In genomic region chr18:2932247-2933181, GRCh38 we compare ENCODE assay signal across 1 cellular context.
A peak's percentile ranks its signal among the peaks of the same experiment; 100 is the strongest.
TF ChIP-seq lines count a peak whose summit lies in the region.

No MANE protein-coding gene starts in this region.

TF ChIP-seq in HepG2, 621 proteins besides CTCF, POLR2A, EP300 and RAD21 (continued from another document and continues in another):
- TF ChIP-seq ZNF572 (CRISPR knock-in tag; IDR thresholded peaks at IDR 0.05): 0 out of 2 replicates have a peak, but pooled peaks have one; percentile 45
- TF ChIP-seq, protein P1, sequence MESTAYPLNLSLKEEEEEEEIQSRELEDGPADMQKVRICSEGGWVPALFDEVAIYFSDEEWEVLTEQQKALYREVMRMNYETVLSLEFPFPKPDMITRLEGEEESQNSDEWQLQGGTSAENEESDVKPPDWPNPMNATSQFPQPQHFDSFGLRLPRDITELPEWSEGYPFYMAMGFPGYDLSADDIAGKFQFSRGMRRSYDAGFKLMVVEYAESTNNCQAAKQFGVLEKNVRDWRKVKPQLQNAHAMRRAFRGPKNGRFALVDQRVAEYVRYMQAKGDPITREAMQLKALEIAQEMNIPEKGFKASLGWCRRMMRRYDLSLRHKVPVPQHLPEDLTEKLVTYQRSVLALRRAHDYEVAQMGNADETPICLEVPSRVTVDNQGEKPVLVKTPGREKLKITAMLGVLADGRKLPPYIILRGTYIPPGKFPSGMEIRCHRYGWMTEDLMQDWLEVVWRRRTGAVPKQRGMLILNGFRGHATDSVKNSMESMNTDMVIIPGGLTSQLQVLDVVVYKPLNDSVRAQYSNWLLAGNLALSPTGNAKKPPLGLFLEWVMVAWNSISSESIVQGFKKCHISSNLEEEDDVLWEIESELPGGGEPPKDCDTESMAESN (CRISPR knock-in tag; conservative IDR thresholded peaks at IDR 0.05): no peak
- TF ChIP-seq BHLHE40 (IDR thresholded peaks at IDR 0.05; ENCODE audit: low read length): peak; percentile 19; the same call in 1 of the 2 replicates
- TF ChIP-seq, protein P2, sequence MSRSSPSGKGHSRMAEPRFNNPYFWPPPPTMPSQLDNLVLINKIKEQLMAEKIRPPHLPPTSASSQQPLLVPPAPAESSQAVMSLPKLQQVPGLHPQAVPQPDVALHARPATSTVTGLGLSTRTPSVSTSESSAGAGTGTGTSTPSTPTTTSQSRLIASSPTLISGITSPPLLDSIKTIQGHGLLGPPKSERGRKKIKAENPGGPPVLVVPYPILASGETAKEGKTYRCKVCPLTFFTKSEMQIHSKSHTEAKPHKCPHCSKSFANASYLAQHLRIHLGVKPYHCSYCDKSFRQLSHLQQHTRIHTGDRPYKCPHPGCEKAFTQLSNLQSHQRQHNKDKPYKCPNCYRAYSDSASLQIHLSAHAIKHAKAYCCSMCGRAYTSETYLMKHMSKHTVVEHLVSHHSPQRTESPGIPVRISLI (CRISPR knock-in tag; IDR thresholded peaks at IDR 0.05; ENCODE audit: borderline replicate concordance): peak; percentile 21; the same call in 1 of the 2 replicates
- TF ChIP-seq, protein P3, sequence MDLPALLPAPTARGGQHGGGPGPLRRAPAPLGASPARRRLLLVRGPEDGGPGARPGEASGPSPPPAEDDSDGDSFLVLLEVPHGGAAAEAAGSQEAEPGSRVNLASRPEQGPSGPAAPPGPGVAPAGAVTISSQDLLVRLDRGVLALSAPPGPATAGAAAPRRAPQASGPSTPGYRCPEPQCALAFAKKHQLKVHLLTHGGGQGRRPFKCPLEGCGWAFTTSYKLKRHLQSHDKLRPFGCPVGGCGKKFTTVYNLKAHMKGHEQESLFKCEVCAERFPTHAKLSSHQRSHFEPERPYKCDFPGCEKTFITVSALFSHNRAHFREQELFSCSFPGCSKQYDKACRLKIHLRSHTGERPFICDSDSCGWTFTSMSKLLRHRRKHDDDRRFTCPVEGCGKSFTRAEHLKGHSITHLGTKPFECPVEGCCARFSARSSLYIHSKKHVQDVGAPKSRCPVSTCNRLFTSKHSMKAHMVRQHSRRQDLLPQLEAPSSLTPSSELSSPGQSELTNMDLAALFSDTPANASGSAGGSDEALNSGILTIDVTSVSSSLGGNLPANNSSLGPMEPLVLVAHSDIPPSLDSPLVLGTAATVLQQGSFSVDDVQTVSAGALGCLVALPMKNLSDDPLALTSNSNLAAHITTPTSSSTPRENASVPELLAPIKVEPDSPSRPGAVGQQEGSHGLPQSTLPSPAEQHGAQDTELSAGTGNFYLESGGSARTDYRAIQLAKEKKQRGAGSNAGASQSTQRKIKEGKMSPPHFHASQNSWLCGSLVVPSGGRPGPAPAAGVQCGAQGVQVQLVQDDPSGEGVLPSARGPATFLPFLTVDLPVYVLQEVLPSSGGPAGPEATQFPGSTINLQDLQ (CRISPR knock-in tag; IDR thresholded peaks at IDR 0.05): no peak
- TF ChIP-seq HNF4A (CRISPR knock-in tag; IDR thresholded peaks at IDR 0.05): peak; percentile 37; the same call in 1 of the 2 replicates
- peak; percentile 17; the same call in 1 of the 2 replicates for TF ChIP-seq REPIN1 (CRISPR knock-in tag; IDR thresholded peaks at IDR 0.05; ENCODE audit: borderline replicate concordance, low read depth)
- TF ChIP-seq ZNF3 (CRISPR knock-in tag; IDR thresholded peaks at IDR 0.05): no peak
- TF ChIP-seq, protein P4, sequence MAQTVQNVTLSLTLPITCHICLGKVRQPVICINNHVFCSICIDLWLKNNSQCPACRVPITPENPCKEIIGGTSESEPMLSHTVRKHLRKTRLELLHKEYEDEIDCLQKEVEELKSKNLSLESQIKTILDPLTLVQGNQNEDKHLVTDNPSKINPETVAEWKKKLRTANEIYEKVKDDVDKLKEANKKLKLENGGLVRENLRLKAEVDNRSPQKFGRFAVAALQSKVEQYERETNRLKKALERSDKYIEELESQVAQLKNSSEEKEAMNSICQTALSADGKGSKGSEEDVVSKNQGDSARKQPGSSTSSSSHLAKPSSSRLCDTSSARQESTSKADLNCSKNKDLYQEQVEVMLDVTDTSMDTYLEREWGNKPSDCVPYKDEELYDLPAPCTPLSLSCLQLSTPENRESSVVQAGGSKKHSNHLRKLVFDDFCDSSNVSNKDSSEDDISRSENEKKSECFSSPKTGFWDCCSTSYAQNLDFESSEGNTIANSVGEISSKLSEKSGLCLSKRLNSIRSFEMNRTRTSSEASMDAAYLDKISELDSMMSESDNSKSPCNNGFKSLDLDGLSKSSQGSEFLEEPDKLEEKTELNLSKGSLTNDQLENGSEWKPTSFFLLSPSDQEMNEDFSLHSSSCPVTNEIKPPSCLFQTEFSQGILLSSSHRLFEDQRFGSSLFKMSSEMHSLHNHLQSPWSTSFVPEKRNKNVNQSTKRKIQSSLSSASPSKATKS (CRISPR knock-in tag; IDR thresholded peaks at IDR 0.05): no peak
- peak in 1 of 2 experiments; percentile 49; a peak in 2 of 4 replicates for TF ChIP-seq MAFK (conservative IDR thresholded peaks at IDR 0.05 in 1 of 2, IDR thresholded peaks at IDR 0.05 in 1 of 2; ENCODE audit: low read length in 2 of 2)
- 0 out of 2 replicates have a peak, but pooled peaks have one; percentile 64 for TF ChIP-seq ARNTL (CRISPR knock-in tag; IDR thresholded peaks at IDR 0.05)
- no peak for TF ChIP-seq NR2F2 (IDR thresholded peaks at IDR 0.05; ENCODE audit: borderline replicate concordance, low read depth)
- TF ChIP-seq FOXO1 (CRISPR knock-in tag; IDR thresholded peaks at IDR 0.05): 0 out of 2 replicates have a peak, but pooled peaks have one; percentile 10
- TF ChIP-seq U2AF2 (IDR thresholded peaks at IDR 0.05; ENCODE audit: low read depth, low read length): no peak
- TF ChIP-seq ZBTB38 (CRISPR knock-in tag; IDR thresholded peaks at IDR 0.05): 0 out of 2 replicates have a peak, but pooled peaks have one; percentile 18
- peak; percentile 92 for TF ChIP-seq RBM22 (optimal IDR thresholded peaks at IDR 0.05; ENCODE audit: low read length)
- 0 out of 2 replicates have a peak, but pooled peaks have one; percentile 16 for TF ChIP-seq NFIC (IDR thresholded peaks at IDR 0.05; ENCODE audit: low read length)
- TF ChIP-seq, protein P5, sequence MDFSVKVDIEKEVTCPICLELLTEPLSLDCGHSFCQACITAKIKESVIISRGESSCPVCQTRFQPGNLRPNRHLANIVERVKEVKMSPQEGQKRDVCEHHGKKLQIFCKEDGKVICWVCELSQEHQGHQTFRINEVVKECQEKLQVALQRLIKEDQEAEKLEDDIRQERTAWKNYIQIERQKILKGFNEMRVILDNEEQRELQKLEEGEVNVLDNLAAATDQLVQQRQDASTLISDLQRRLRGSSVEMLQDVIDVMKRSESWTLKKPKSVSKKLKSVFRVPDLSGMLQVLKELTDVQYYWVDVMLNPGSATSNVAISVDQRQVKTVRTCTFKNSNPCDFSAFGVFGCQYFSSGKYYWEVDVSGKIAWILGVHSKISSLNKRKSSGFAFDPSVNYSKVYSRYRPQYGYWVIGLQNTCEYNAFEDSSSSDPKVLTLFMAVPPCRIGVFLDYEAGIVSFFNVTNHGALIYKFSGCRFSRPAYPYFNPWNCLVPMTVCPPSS (IDR thresholded peaks at IDR 0.05): no peak
- TF ChIP-seq EZH2 (conservative IDR thresholded peaks at IDR 0.05; ENCODE audit: low read depth, low read length): no peak
- TF ChIP-seq, protein P6, sequence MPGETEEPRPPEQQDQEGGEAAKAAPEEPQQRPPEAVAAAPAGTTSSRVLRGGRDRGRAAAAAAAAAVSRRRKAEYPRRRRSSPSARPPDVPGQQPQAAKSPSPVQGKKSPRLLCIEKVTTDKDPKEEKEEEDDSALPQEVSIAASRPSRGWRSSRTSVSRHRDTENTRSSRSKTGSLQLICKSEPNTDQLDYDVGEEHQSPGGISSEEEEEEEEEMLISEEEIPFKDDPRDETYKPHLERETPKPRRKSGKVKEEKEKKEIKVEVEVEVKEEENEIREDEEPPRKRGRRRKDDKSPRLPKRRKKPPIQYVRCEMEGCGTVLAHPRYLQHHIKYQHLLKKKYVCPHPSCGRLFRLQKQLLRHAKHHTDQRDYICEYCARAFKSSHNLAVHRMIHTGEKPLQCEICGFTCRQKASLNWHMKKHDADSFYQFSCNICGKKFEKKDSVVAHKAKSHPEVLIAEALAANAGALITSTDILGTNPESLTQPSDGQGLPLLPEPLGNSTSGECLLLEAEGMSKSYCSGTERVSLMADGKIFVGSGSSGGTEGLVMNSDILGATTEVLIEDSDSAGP (CRISPR knock-in tag; IDR thresholded peaks at IDR 0.05; ENCODE audit: borderline replicate concordance): peak; percentile 48; the same call in 1 of the 2 replicates
- TF ChIP-seq STAG1 (CRISPR knock-in tag; IDR thresholded peaks at IDR 0.05): peak; percentile 80
- no peak for TF ChIP-seq NFRKB (IDR thresholded peaks at IDR 0.05)
- no peak for TF ChIP-seq ZNF883 (CRISPR knock-in tag; IDR thresholded peaks at IDR 0.05; ENCODE audit: not compliant biosample characterization)
- TF ChIP-seq ZMYM2 (CRISPR knock-in tag; IDR thresholded peaks at IDR 0.05): no peak
- TF ChIP-seq, protein P7, sequence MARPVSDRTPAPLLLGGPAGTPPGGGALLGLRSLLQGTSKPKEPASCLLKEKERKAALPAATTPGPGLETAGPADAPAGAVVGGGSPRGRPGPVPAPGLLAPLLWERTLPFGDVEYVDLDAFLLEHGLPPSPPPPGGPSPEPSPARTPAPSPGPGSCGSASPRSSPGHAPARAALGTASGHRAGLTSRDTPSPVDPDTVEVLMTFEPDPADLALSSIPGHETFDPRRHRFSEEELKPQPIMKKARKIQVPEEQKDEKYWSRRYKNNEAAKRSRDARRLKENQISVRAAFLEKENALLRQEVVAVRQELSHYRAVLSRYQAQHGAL (CRISPR knock-in tag; IDR thresholded peaks at IDR 0.05; ENCODE audit: not compliant biosample characterization): no peak
- TF ChIP-seq MYC (CRISPR knock-in tag; IDR thresholded peaks at IDR 0.05; ENCODE audit: borderline replicate concordance): peak; percentile 30; the same call in 1 of the 2 replicates
- no peak for TF ChIP-seq DZIP1 (CRISPR knock-in tag; IDR thresholded peaks at IDR 0.05)
- TF ChIP-seq, protein P8, sequence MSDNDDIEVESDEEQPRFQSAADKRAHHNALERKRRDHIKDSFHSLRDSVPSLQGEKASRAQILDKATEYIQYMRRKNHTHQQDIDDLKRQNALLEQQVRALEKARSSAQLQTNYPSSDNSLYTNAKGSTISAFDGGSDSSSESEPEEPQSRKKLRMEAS (IDR thresholded peaks at IDR 0.05): peak; percentile 55; the same call in 1 of the 2 replicates
- no peak for TF ChIP-seq SOX13 (IDR thresholded peaks at IDR 0.05)
- TF ChIP-seq SOX13 (CRISPR knock-in tag; conservative IDR thresholded peaks at IDR 0.05 in 1 of 2, IDR thresholded peaks at IDR 0.05 in 1 of 2): peak in 1 of 2 experiments; percentile 10; a peak in 1 of 4 replicates
- peak; percentile 52 for TF ChIP-seq TBX2 (CRISPR knock-in tag; IDR thresholded peaks at IDR 0.05; ENCODE audit: borderline replicate concordance)
- peak; percentile 55; the same call in 1 of the 2 replicates for TF ChIP-seq SSRP1 (CRISPR knock-in tag; IDR thresholded peaks at IDR 0.05)
- peak; percentile 75 for TF ChIP-seq SALL1 (CRISPR knock-in tag; IDR thresholded peaks at IDR 0.05)
- peak; percentile 45 for TF ChIP-seq PAXIP1 (CRISPR knock-in tag; conservative IDR thresholded peaks at IDR 0.05)
- peak; percentile 55; the same call in 1 of the 2 replicates for TF ChIP-seq KDM5A (IDR thresholded peaks at IDR 0.05; ENCODE audit: borderline replicate concordance, low read length)
- TF ChIP-seq SMC3 (IDR thresholded peaks at IDR 0.05; ENCODE audit: low read length): peak; percentile 58; the same call in 1 of the 2 replicates
